Comparison of ENCODE assay signal across 8 cellular contexts in genomic region chr20:36463212-36464061, GRCh38.
A peak's percentile ranks its signal among the peaks of the same experiment; 100 is the strongest.
DNase-seq lines count a peak whose midpoint lies in the region; ATAC-seq and TF ChIP-seq lines count a peak whose summit lies in the region.

No MANE protein-coding gene starts in this region.

- in situ Hi-C loops in IMR-90 (cut with MboI; ENCODE audit: low sequenced_read_pairs): no loop called here

- no peak for ATAC-seq in IMR-90 (ENCODE audit: low read depth)
- no peak for ATAC-seq in central memory CD8-positive, alpha-beta T cell (replicated peaks; ENCODE audit: extremely low read depth, poor library complexity, severe bottlenecking)
- ATAC-seq in GM18520 (IDR thresholded peaks at IDR 0.05; ENCODE audit: unreplicated experiment): no peak
- ATAC-seq in HG03378 (IDR thresholded peaks at IDR 0.05; ENCODE audit: unreplicated experiment): no peak

- peaks cover 41% of the 10 kb centered on the region for H3K9me1 ChIP-seq in IMR-90 (ENCODE audit: insufficient read depth, low read length)

- H2AK5ac ChIP-seq in IMR-90 (ENCODE audit: low read depth, low read length): peak overlapping the region; percentile 99

- H3K36me3 Mint-ChIP-seq in central memory CD8-positive, alpha-beta T cell (ENCODE audit: insufficient read depth): peaks cover 23% of the 10 kb centered on the region

- peak overlapping the region; percentile 87 for H4K91ac ChIP-seq in IMR-90 (ENCODE audit: insufficient read depth, low read depth, low read length)

- peak overlapping the region; percentile 95 for H3K23ac ChIP-seq in IMR-90 (ENCODE audit: low read depth, low read length)

- CTCF ChIA-PET in A673 (lab: Charles Lee): no interaction called here
- CTCF ChIA-PET in IMR-90 (lab: Yijun Ruan, JAX): no interaction called here

- peak overlapping the region; percentile 83 for H3K4ac ChIP-seq in IMR-90 (ENCODE audit: low read depth, low read length)

- H3K27me3 Mint-ChIP-seq in central memory CD8-positive, alpha-beta T cell: no peaks in the 10 kb centered on the region

- H3K4me3 Mint-ChIP-seq in central memory CD8-positive, alpha-beta T cell: peak overlapping the region; percentile 98

- H2BK5ac ChIP-seq in IMR-90 (ENCODE audit: low read depth, low read length, poor library complexity, severe bottlenecking): peak overlapping the region; percentile 88

- H3K27ac Mint-ChIP-seq in central memory CD8-positive, alpha-beta T cell (ENCODE audit: low read depth): peak overlapping the region; percentile 95

- no peak for TF ChIP-seq CTCF in A673 (conservative IDR thresholded peaks at IDR 0.05; ENCODE audit: low read depth, low read length)
- no peak for TF ChIP-seq CTCF in IMR-90 (conservative IDR thresholded peaks at IDR 0.05; ENCODE audit: low read depth, low read length)

- no peak for TF ChIP-seq POLR2A in IMR-90 (IDR thresholded peaks at IDR 0.05; ENCODE audit: low read depth, low read length)

- H3K9me3 ChIP-seq in A673 (ENCODE audit: low read depth, low read length, poor library complexity, severe bottlenecking) (no peaks in the 10 kb centered on the region), IMR-90 (ENCODE audit: control insufficient read depth, insufficient read depth, low read length) (no peaks in the 10 kb centered on the region)

- peak overlapping the region; percentile 97 for H3K14ac ChIP-seq in IMR-90 (replicated peaks; ENCODE audit: low read depth, low read length)

- peak overlapping the region; percentile 96 for H3K4me2 ChIP-seq in IMR-90 (ENCODE audit: low read depth, low read length)

- peaks cover 0 to 63% of the 10 kb centered on the region in 2 experiments; a peak in 2 of 4 replicates for H3K79me1 ChIP-seq in IMR-90 (ENCODE audit: low read depth in 1 of 2, low read length in 2 of 2)

- H3K4me3 ChIP-seq in A673 (ENCODE audit: low read depth, low read length, poor library complexity, severe bottlenecking): peak overlapping the region; percentile 85
- H3K4me3 ChIP-seq in IMR-90 (ENCODE audit: insufficient read depth, low read depth, low read length): peak overlapping the region; percentile 82

- H2AK9ac ChIP-seq in IMR-90 (replicated peaks; ENCODE audit: low read depth, low read length, poor library complexity): peak overlapping the region; percentile 88

- H4K20me1 ChIP-seq in IMR-90 (ENCODE audit: insufficient read depth, low read length): peaks cover 60% of the 10 kb centered on the region

- WGBS in IMR-90 (ENCODE audit: extremely low coverage in 2 of 2, insufficient read length in 1 of 2), 2 experiments: 51% methylated on average over 3 of the region's 10 CpGs; no CpG with 5 or more reads in 1 of the 2 experiments

- dilution Hi-C loops in IMR-90 (cut with HindIII; ENCODE audit: low sequenced_read_pairs, unreplicated experiment): no loop called here

- peak overlapping the region; percentile 4 for H2AFZ ChIP-seq in IMR-90 (replicated peaks; ENCODE audit: low read length, poor library complexity)

- intact Hi-C loops in A673 (cut with micrococcal nuclease; ENCODE audit: unreplicated experiment) (loop anchor here (2.0 kb wide), 1 partner anchor 109 kb away; the partner anchor contains the start of gene TGIF2), IMR-90 (cut with micrococcal nuclease) (loop anchor here (2.0 kb wide), 1 partner anchor 77 kb away; the partner anchor contains the start of gene MYL9)

- no peaks in the 10 kb centered on the region for H3K27me3 ChIP-seq in A673 (replicated peaks; ENCODE audit: insufficient read depth, low read depth, low read length, poor library complexity)
- no peaks in the 10 kb centered on the region for H3K27me3 ChIP-seq in IMR-90 (ENCODE audit: control insufficient read depth, insufficient read depth, low read length)

- H2BK20ac ChIP-seq in IMR-90 (ENCODE audit: low read depth, low read length): peak overlapping the region; percentile 41; the same call in 1 of the 2 replicates

- DNase-seq in A673 (ENCODE audit: low spot score): no peak
- no peak for DNase-seq in IMR-90
- no peak for DNase-seq in central memory CD8-positive, alpha-beta T cell (ENCODE audit: low spot score in 2 of 2)
- peak; percentile 29 for DNase-seq in myocyte (ENCODE audit: low read depth)
- no peak for DNase-seq in AML-193 (lab: John Stamatoyannopoulos, UW)
- no peak for DNase-seq in NCI-H1048 (lab: John Stamatoyannopoulos, UW)

- H3K27ac ChIP-seq in A673 (ENCODE audit: low read depth, low read length, poor library complexity, severe bottlenecking) (no peak overlapping the region), IMR-90 (ENCODE audit: insufficient read depth, low read length) (peak overlapping the region; percentile 98)

- peaks cover 60% of the 10 kb centered on the region for H3K4me1 Mint-ChIP-seq in central memory CD8-positive, alpha-beta T cell

- H3K36me3 ChIP-seq in A673 (ENCODE audit: insufficient read depth, low read length, poor library complexity, severe bottlenecking) (no peaks in the 10 kb centered on the region), IMR-90 (ENCODE audit: control insufficient read depth, insufficient read depth, low read length) (peaks cover 6% of the 10 kb centered on the region; the same call in 1 of the 2 replicates)

- H2BK120ac ChIP-seq in IMR-90 (ENCODE audit: low read depth, low read length): peak overlapping the region; percentile 81

- peak overlapping the region; percentile 10; the same call in 1 of the 2 replicates for H4K5ac ChIP-seq in IMR-90 (ENCODE audit: low read depth, low read length)

- TF ChIP-seq RAD21 in IMR-90 (IDR thresholded peaks at IDR 0.05; ENCODE audit: low read length): no peak

- peak overlapping the region; percentile 99 for H3K56ac ChIP-seq in IMR-90 (ENCODE audit: extremely low read depth, insufficient read depth, low read length)

- H3K4me1 ChIP-seq in A673 (ENCODE audit: insufficient read depth, low read length, poor library complexity, severe bottlenecking) (peaks cover 49% of the 10 kb centered on the region), IMR-90 (ENCODE audit: control insufficient read depth, insufficient read depth, low read length) (peaks cover 38% of the 10 kb centered on the region)

- H3K9me3 Mint-ChIP-seq in central memory CD8-positive, alpha-beta T cell: no peaks in the 10 kb centered on the region

- H3K9ac ChIP-seq in IMR-90 (ENCODE audit: low read depth, low read length): peak overlapping the region; percentile 99

- H2BK15ac ChIP-seq in IMR-90 (ENCODE audit: low read depth, low read length): peak overlapping the region; percentile 96

- peak overlapping the region; percentile 47 to 98 for H4K8ac ChIP-seq in IMR-90 (ENCODE audit: low read depth in 2 of 2, low read length in 2 of 2)

- H3K18ac ChIP-seq in IMR-90 (ENCODE audit: low read depth, low read length): peak overlapping the region; percentile 58; the same call in 1 of the 2 replicates

- POLR2A ChIA-PET in A673 (lab: Charles Lee; ENCODE audit: low non-redundant PET): interaction anchor here (0.5 to 0.6 kb wide), 2 partner anchors 9 to 1558 kb away, joined by 6 to 11 read pairs; no protein-coding TSS in a partner anchor
- POLR2A ChIA-PET in IMR-90 (lab: Charles Lee; ENCODE audit: unreplicated experiment): interaction anchor here (1.3 kb wide), 1 partner anchor 8 kb away, joined by 5 read pairs; no protein-coding TSS in a partner anchor

- BruUV-seq in A673 (replicated peaks; lab: Mats Ljungman, UMichigan) (TSS peak; percentile 66), IMR-90 (replicated peaks; lab: Mats Ljungman, UMichigan) (no TSS peak)

TF ChIP-seq in IMR-90, 13 proteins besides CTCF, POLR2A, EP300 and RAD21:
- TF ChIP-seq SMC3 (IDR thresholded peaks at IDR 0.05; ENCODE audit: low read depth, low read length): no peak
- TF ChIP-seq MXI1 (IDR thresholded peaks at IDR 0.05; ENCODE audit: borderline replicate concordance, low read depth, low read length): no peak
- TF ChIP-seq FOS (IDR thresholded peaks at IDR 0.05; ENCODE audit: low read depth, low read length): no peak
- no peak for TF ChIP-seq MAFK (IDR thresholded peaks at IDR 0.05; ENCODE audit: low read depth, low read length)
